ENCODE assay signal across 1 cellular context in the genomic region with DNA sequence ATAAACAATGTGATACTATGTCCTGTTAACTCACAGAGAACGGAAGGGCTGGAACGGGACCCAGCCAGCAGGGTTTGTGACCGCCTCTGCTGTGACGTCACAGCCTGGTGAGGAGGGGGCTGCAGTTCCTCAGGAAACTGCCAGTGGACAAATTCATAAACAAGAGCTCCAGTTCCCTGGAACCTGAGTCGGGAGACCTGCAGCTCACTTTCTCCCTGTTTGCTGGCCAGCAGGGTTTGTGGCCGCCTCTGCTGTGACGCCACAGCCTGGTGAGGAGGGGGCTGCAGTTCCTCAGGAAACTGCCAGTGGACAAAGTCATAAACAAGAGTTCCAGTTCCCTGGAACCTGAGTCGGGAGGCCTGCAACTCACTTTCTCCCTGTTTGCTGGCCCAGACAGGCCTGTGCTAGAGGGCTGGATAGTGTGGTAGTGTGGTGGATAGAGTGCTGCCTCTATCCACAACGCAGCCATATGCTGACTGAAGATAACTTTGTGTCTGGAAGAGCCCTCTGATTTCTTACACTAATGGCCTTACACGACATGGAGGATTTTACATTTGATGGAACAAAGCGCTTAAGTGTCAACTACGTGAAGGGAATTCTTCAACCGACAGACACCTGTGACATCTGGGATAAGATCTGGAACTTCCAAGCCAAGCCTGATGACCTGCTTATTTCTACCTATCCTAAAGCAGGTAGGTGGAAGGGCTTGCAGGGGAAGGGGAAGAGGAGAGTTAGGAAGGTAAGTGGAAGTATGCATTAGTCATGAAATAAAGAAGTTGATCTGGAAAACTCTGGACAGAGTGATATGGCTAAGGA.
TF ChIP-seq lines count a peak whose summit lies in the region.

Gene SULT1C4 (plus strand): TSS at position 140 of the 816 bp plus-strand sequence. CDS start 384 bp downstream, at position 524.

TF ChIP-seq in K562, 482 proteins besides CTCF, POLR2A, EP300 and RAD21 (continued from another document):
- TF ChIP-seq TSC22D4 (tag; IDR thresholded peaks at IDR 0.05) (no peak), TAL1 (IDR thresholded peaks at IDR 0.05) (peak; percentile 25; the same call in 1 of the 2 replicates), ZBTB9 (CRISPR knock-in tag; IDR thresholded peaks at IDR 0.05) (no peak), CREM (IDR thresholded peaks at IDR 0.05; ENCODE audit: low read depth) (peak; percentile 73; the same call in 1 of the 2 replicates), CBFA2T3 (IDR thresholded peaks at IDR 0.05) (peak; percentile 50), ELK1 (CRISPR knock-in tag; IDR thresholded peaks at IDR 0.05) (no peak), ATF1 (CRISPR knock-in tag; IDR thresholded peaks at IDR 0.05) (no peak), ATF1 (tag; IDR thresholded peaks at IDR 0.05) (peak; percentile 83), ARID1B (IDR thresholded peaks at IDR 0.05) (0 out of 2 replicates have a peak, but pooled peaks have one; percentile 33)
- TF ChIP-seq, protein P1, sequence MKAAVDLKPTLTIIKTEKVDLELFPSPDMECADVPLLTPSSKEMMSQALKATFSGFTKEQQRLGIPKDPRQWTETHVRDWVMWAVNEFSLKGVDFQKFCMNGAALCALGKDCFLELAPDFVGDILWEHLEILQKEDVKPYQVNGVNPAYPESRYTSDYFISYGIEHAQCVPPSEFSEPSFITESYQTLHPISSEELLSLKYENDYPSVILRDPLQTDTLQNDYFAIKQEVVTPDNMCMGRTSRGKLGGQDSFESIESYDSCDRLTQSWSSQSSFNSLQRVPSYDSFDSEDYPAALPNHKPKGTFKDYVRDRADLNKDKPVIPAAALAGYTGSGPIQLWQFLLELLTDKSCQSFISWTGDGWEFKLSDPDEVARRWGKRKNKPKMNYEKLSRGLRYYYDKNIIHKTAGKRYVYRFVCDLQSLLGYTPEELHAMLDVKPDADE (conservative IDR thresholded peaks at IDR 0.05; ENCODE audit: control insufficient read depth, low read depth, low read length) = no peak
